In genomic region chr2:206700141-206700540, GRCh38 we compare ENCODE assay signal across 1 cellular context.
TF ChIP-seq lines count a peak whose summit lies in the region.

No MANE protein-coding gene starts in this region.

TF ChIP-seq in endothelial cell of umbilical vein, 7 proteins besides CTCF, POLR2A, EP300 and RAD21 (continued from another document):
- TF ChIP-seq EZH2 (IDR thresholded peaks at IDR 0.05; ENCODE audit: borderline replicate concordance, low read depth, low read length, severe bottlenecking) = no peak
- TF ChIP-seq FOS (IDR thresholded peaks at IDR 0.05; ENCODE audit: borderline replicate concordance, insufficient read depth, low read length) = no peak
- no peak for TF ChIP-seq GATA2 (IDR thresholded peaks at IDR 0.05; ENCODE audit: insufficient read depth, insufficient read length, low read depth, low read length)
